ENCODE assay signal across 26 cellular contexts in genomic region chr21:18524097-18524496, GRCh38.
"Had no signal": no experiment of that assay in that cellular context is flagged by ENCODE, and none has a peak within 500 bp of the region (broad histone marks: within the 10 kb centered on the region; RNA-seq: fewer than 3 reads in every experiment).

No MANE protein-coding gene starts in this region.

- H3K4me1 ChIP-seq: gastrocnemius medialis, prostate gland, right atrium auricular region, testis had no signal

- H3K9me3 Mint-ChIP-seq: dendritic cell treated with granulocyte-macrophage colony-stimulating factor and Interleukin-4, amounts not matched to agents 40 ng/mL and 50 ng/mL, for 4 days; endodermal cell; memory B cell; neural crest cell; type B pancreatic cell had no signal

- H3K27me3 ChIP-seq: gastrocnemius medialis, right atrium auricular region, stomach, testis, tibial artery had no signal

- H3K27ac Mint-ChIP-seq: dendritic cell treated with granulocyte-macrophage colony-stimulating factor and Interleukin-4, amounts not matched to agents 40 ng/mL and 50 ng/mL, for 4 days; endodermal cell; memory B cell; natural killer cell; type B pancreatic cell had no signal

- H3K36me3 ChIP-seq: gastrocnemius medialis, prostate gland, right atrium auricular region, stomach, tibial artery had no signal

- DNase-seq: effector CD8-positive, alpha-beta T cell; endodermal cell; foreskin fibroblast; gastrocnemius medialis; head of caudate nucleus; natural killer cell; stimulated activated CD4-positive, alpha-beta T cell treated with anti-CD3 and anti-CD28 coated beads, Interleukin-12 subunit alpha, Interleukin-12 subunit beta, amount 100 ng/mL, for 4 hours; stimulated activated CD4-positive, alpha-beta T cell treated with anti-CD3 and anti-CD28 coated beads, Interleukin-1b, Interleukin-23, amount 100 ng/mL, for 48 hours; stimulated activated CD4-positive, alpha-beta T cell treated with anti-CD3 and anti-CD28 coated beads, Interleukin-4, amount 100 ng/mL, for 1 hour; stimulated activated CD8-positive, alpha-beta memory T cell treated with anti-CD3 and anti-CD28 coated beads, Interleukin-4, amount 100 ng/mL, for 48 hours; stimulated activated naive CD4-positive, alpha-beta T cell treated with Interleukin-2 at 50 U/mL for 16 hours; stomach; testis; tibial artery had no signal

- H3K4me1 Mint-ChIP-seq: endodermal cell, memory B cell, natural killer cell, neural crest cell had no signal

- H3K36me3 Mint-ChIP-seq: memory B cell, natural killer cell, type B pancreatic cell had no signal

- H3K27ac ChIP-seq: epithelial cell of prostate, gastrocnemius medialis, prostate gland, right atrium auricular region, stomach, testis, tibial artery had no signal

- H3K4me3 ChIP-seq: gastrocnemius medialis, lung, prostate gland, right atrium auricular region, smooth muscle cell, stomach, testis, tibial artery had no signal

- H3K4me2 ChIP-seq: smooth muscle cell had no signal

- H3K4me3 Mint-ChIP-seq: dendritic cell treated with granulocyte-macrophage colony-stimulating factor and Interleukin-4, amounts not matched to agents 40 ng/mL and 50 ng/mL, for 4 days; endodermal cell; memory B cell; natural killer cell; neural crest cell; type B pancreatic cell had no signal

- H3K9me3 ChIP-seq: gastrocnemius medialis, prostate gland, right atrium auricular region, stomach, testis, tibial artery had no signal

- H3K27me3 Mint-ChIP-seq: dendritic cell treated with granulocyte-macrophage colony-stimulating factor and Interleukin-4, amounts not matched to agents 40 ng/mL and 50 ng/mL, for 4 days; memory B cell; type B pancreatic cell had no signal

- ATAC-seq: esophagus mucosa, gastrocnemius medialis, left lobe of liver, natural killer cell, sciatic nerve had no signal
